In genomic region chr11:130813196-130813595, GRCh38 we compare ENCODE assay signal across 26 cellular contexts.
"Had no signal": no experiment of that assay in that cellular context is flagged by ENCODE, and none has a peak within 500 bp of the region (broad histone marks: within the 10 kb centered on the region; RNA-seq: fewer than 3 reads in every experiment).

No MANE protein-coding gene starts in this region.

- DNase-seq: activated CD4-positive, alpha-beta memory T cell treated with anti-CD3 and anti-CD28 coated beads, Interleukin-2, amount 10 ng/mL, durations not matched to agents 7 days and 5 days; activated CD4-positive, alpha-beta T cell treated with anti-CD3 and anti-CD28 coated beads for 36 hours; activated CD4-positive, alpha-beta T cell treated with anti-CD3 and anti-CD28 coated beads, Interleukin-2, amount 50 U/mL, for 1 hour; activated CD4-positive, CD25-positive, alpha-beta regulatory T cell; activated gamma-delta T cell treated with Interleukin-2 at 50 U/mL for 16 hours; activated naive CD4-positive, alpha-beta T cell treated with anti-CD3 and anti-CD28 coated beads, Interleukin-2, amount 10 ng/mL, durations not matched to agents 7 days and 5 days; activated naive CD8-positive, alpha-beta T cell treated with anti-CD3 and anti-CD28 coated beads, Interleukin-2, amount 10 ng/mL, durations not matched to agents 7 days and 5 days; activated T-cell treated with anti-CD3 and anti-CD28 coated beads for 4 hours; activated T-cell treated with anti-CD3 and anti-CD28 coated beads, Interleukin-2, amount 50 U/mL, for 48 hours; adrenal gland; anterior cingulate cortex; KG1; NCI-H1092; NCI-H1417; NCI-H1930; NCI-H2107; NCI-H2171 treated with DMSO at 0.1 percent for 48 hours; NCI-H226; NCI-H526 treated with DMSO at 0.1 percent for 48 hours; NK-92 treated with Interleukin-12 subunit alpha and Interleukin-12 subunit beta, amount 100 ng/mL, for 24 hours; Peyer's patch; SHP77; T-helper 17 cell; T-helper 9 cell had no signal

- H3K36me3 ChIP-seq: adrenal gland, Peyer's patch had no signal

- ATAC-seq: activated CD4-positive, alpha-beta T cell treated with anti-CD3 and anti-CD28 coated beads for 36 hours; activated T-helper 17 cell treated with anti-CD3 and anti-CD28 coated beads, Interleukin-2, amount 50 U/mL, for 72 hours; T-helper 17 cell had no signal

- H3K27me3 ChIP-seq: Peyer's patch had no signal

- H3K4me3 ChIP-seq: adrenal gland, Peyer's patch had no signal

- H3K9me3 Mint-ChIP-seq: activated CD4-positive, alpha-beta memory T cell treated with anti-CD3 and anti-CD28 coated beads, Interleukin-2, amount 10 ng/mL, durations not matched to agents 7 days and 5 days; activated naive CD4-positive, alpha-beta T cell treated with anti-CD3 and anti-CD28 coated beads, Interleukin-2, amount 10 ng/mL, durations not matched to agents 7 days and 5 days; activated naive CD8-positive, alpha-beta T cell treated with anti-CD3 and anti-CD28 coated beads, Interleukin-2, amount 10 ng/mL, durations not matched to agents 7 days and 5 days; activated T-helper 17 cell treated with anti-CD3 and anti-CD28 coated beads, Interleukin-2, amount 50 U/mL, for 72 hours; IgD-negative memory B cell had no signal

- H3K36me3 Mint-ChIP-seq: activated naive CD4-positive, alpha-beta T cell treated with anti-CD3 and anti-CD28 coated beads, Interleukin-2, amount 10 ng/mL, durations not matched to agents 7 days and 5 days; activated naive CD8-positive, alpha-beta T cell treated with anti-CD3 and anti-CD28 coated beads, Interleukin-2, amount 10 ng/mL, durations not matched to agents 7 days and 5 days; IgD-negative memory B cell had no signal

- H3K27ac Mint-ChIP-seq: activated CD4-positive, alpha-beta memory T cell treated with anti-CD3 and anti-CD28 coated beads, Interleukin-2, amount 10 ng/mL, durations not matched to agents 7 days and 5 days; activated CD4-positive, alpha-beta T cell treated with anti-CD3 and anti-CD28 coated beads for 36 hours; activated naive CD4-positive, alpha-beta T cell treated with anti-CD3 and anti-CD28 coated beads, Interleukin-2, amount 10 ng/mL, durations not matched to agents 7 days and 5 days; activated naive CD8-positive, alpha-beta T cell treated with anti-CD3 and anti-CD28 coated beads, Interleukin-2, amount 10 ng/mL, durations not matched to agents 7 days and 5 days; activated T-helper 17 cell treated with anti-CD3 and anti-CD28 coated beads, Interleukin-2, amount 50 U/mL, for 72 hours; IgD-negative memory B cell; T-helper 17 cell had no signal

- H3K4me1 Mint-ChIP-seq: activated CD4-positive, alpha-beta memory T cell treated with anti-CD3 and anti-CD28 coated beads, Interleukin-2, amount 10 ng/mL, durations not matched to agents 7 days and 5 days; activated CD4-positive, alpha-beta T cell treated with anti-CD3 and anti-CD28 coated beads for 36 hours; activated naive CD4-positive, alpha-beta T cell treated with anti-CD3 and anti-CD28 coated beads, Interleukin-2, amount 10 ng/mL, durations not matched to agents 7 days and 5 days; activated naive CD8-positive, alpha-beta T cell treated with anti-CD3 and anti-CD28 coated beads, Interleukin-2, amount 10 ng/mL, durations not matched to agents 7 days and 5 days; activated T-helper 17 cell treated with anti-CD3 and anti-CD28 coated beads, Interleukin-2, amount 50 U/mL, for 72 hours; IgD-negative memory B cell; T-helper 17 cell had no signal

- H3K4me3 Mint-ChIP-seq: activated CD4-positive, alpha-beta memory T cell treated with anti-CD3 and anti-CD28 coated beads, Interleukin-2, amount 10 ng/mL, durations not matched to agents 7 days and 5 days; activated CD4-positive, alpha-beta T cell treated with anti-CD3 and anti-CD28 coated beads for 36 hours; activated naive CD4-positive, alpha-beta T cell treated with anti-CD3 and anti-CD28 coated beads, Interleukin-2, amount 10 ng/mL, durations not matched to agents 7 days and 5 days; activated naive CD8-positive, alpha-beta T cell treated with anti-CD3 and anti-CD28 coated beads, Interleukin-2, amount 10 ng/mL, durations not matched to agents 7 days and 5 days; activated T-helper 17 cell treated with anti-CD3 and anti-CD28 coated beads, Interleukin-2, amount 50 U/mL, for 72 hours; IgD-negative memory B cell; T-helper 17 cell had no signal

- H3K27me3 Mint-ChIP-seq: activated naive CD8-positive, alpha-beta T cell treated with anti-CD3 and anti-CD28 coated beads, Interleukin-2, amount 10 ng/mL, durations not matched to agents 7 days and 5 days had no signal

- H3K27ac ChIP-seq: adrenal gland, Peyer's patch had no signal

- H3K4me1 ChIP-seq: adrenal gland, Peyer's patch had no signal
